In genomic region chr11:19498986-19499669, GRCh38 we compare ENCODE assay signal across 17 cellular contexts.
A peak's percentile ranks its signal among the peaks of the same experiment; 100 is the strongest.
DNase-seq lines count a peak whose midpoint lies in the region; ATAC-seq and TF ChIP-seq lines count a peak whose summit lies in the region.
"Had no signal": no experiment of that assay in that cellular context is flagged by ENCODE, and none has a peak within 500 bp of the region (broad histone marks: within the 10 kb centered on the region; RNA-seq: fewer than 3 reads in every experiment).

No MANE protein-coding gene starts in this region.

- H3K4me1 ChIP-seq in IMR-90 (ENCODE audit: control insufficient read depth, insufficient read depth, low read length) = no peaks in the 10 kb centered on the region

- H3K27ac ChIP-seq in IMR-90 (ENCODE audit: insufficient read depth, low read length) = no peak overlapping the region
- no peak overlapping the region for H3K27ac ChIP-seq in RWPE1

- H3K9me1 ChIP-seq in IMR-90 (ENCODE audit: insufficient read depth, low read length) = no peaks in the 10 kb centered on the region

- no peak overlapping the region; the same call in 1 of the 2 replicates for H3K4me2 ChIP-seq in IMR-90 (ENCODE audit: low read depth, low read length)

- no peak for TF ChIP-seq CTCF in AG09319 (IDR thresholded peaks at IDR 0.05; ENCODE audit: low read depth, low read length)
- no peak for TF ChIP-seq CTCF in IMR-90 (conservative IDR thresholded peaks at IDR 0.05; ENCODE audit: low read depth, low read length)
- TF ChIP-seq CTCF in RWPE1 (conservative IDR thresholded peaks at IDR 0.05; ENCODE audit: low read depth) = no peak

- no peaks in the 10 kb centered on the region for H3K9me3 Mint-ChIP-seq in activated CD4-positive, alpha-beta T cell treated with anti-CD3 and anti-CD28 coated beads, Interleukin-2, amount 10 ng/mL, durations not matched to agents 7 days and 5 days
- no peaks in the 10 kb centered on the region for H3K9me3 Mint-ChIP-seq in activated CD8-positive, alpha-beta T cell treated with anti-CD3 and anti-CD28 coated beads, Interleukin-2, amount 10 ng/mL, durations not matched to agents 7 days and 5 days (ENCODE audit: insufficient read depth)
- H3K9me3 Mint-ChIP-seq in activated T-helper 2 cell treated with anti-CD3 and anti-CD28 coated beads, Interferon-gamma antibody, Interleukin-2, Interleukin-4, amounts not matched to agents 10 μg/mL and 5 μg/mL and 100 μg/mL, durations not matched to agents 14 hours and 24 hours and 36 hours = no peaks in the 10 kb centered on the region
- H3K9me3 Mint-ChIP-seq: T-helper 1 cell treated with Interleukin-12 subunit alpha and Interleukin-12 subunit beta and Interleukin-4 antibody, amounts not matched to agents 30 μg/mL and 1 μg/mL, for 36 hours had no signal

- H3K4me3 Mint-ChIP-seq in activated CD4-positive, alpha-beta T cell treated with anti-CD3 and anti-CD28 coated beads, Interleukin-2, amount 10 ng/mL, durations not matched to agents 7 days and 5 days = no peak overlapping the region
- no peak overlapping the region for H3K4me3 Mint-ChIP-seq in activated CD8-positive, alpha-beta T cell treated with anti-CD3 and anti-CD28 coated beads, Interleukin-2, amount 10 ng/mL, durations not matched to agents 7 days and 5 days
- H3K4me3 Mint-ChIP-seq in activated T-helper 2 cell treated with anti-CD3 and anti-CD28 coated beads, Interferon-gamma antibody, Interleukin-2, Interleukin-4, amounts not matched to agents 10 μg/mL and 5 μg/mL and 100 μg/mL, durations not matched to agents 14 hours and 24 hours and 36 hours (ENCODE audit: low read depth) = no peak overlapping the region
- H3K4me3 Mint-ChIP-seq: activated T-cell treated with anti-CD3 and anti-CD28 coated beads, Interleukin-2, amount 50 U/mL, for 72 hours; T-helper 1 cell treated with Interleukin-12 subunit alpha and Interleukin-12 subunit beta and Interleukin-4 antibody, amounts not matched to agents 30 μg/mL and 1 μg/mL, for 36 hours had no signal

- POLR2A ChIA-PET in IMR-90 (lab: Charles Lee; ENCODE audit: unreplicated experiment) = no interaction called here
- POLR2A ChIA-PET in RWPE1 (lab: Yijun Ruan, JAX; ENCODE audit: low non-redundant PET) = no interaction called here
- POLR2A ChIA-PET in activated CD4-positive, alpha-beta T cell treated with anti-CD3 and anti-CD28 coated beads, Interleukin-2, amount 10 ng/mL, durations not matched to agents 7 days and 5 days (lab: Charles Lee) = no interaction called here
- POLR2A ChIA-PET in activated CD8-positive, alpha-beta T cell treated with anti-CD3 and anti-CD28 coated beads, Interleukin-2, amount 10 ng/mL, durations not matched to agents 7 days and 5 days (lab: Charles Lee) = no interaction called here

- intact Hi-C loops in IMR-90 (cut with micrococcal nuclease) = loop anchor here (5.0 kb wide), 1 partner anchor 152 kb away; no protein-coding TSS in a partner anchor
- intact Hi-C loops in activated T-helper 2 cell treated with anti-CD3 and anti-CD28 coated beads, Interferon-gamma antibody, Interleukin-2, Interleukin-4, amounts not matched to agents 10 μg/mL and 5 μg/mL and 100 μg/mL, durations not matched to agents 14 hours and 24 hours and 36 hours (cut with micrococcal nuclease) = no loop called here

- no peak overlapping the region for H3K9ac ChIP-seq in IMR-90 (ENCODE audit: low read depth, low read length)

- no peak overlapping the region for H3K27ac Mint-ChIP-seq in activated CD4-positive, alpha-beta T cell treated with anti-CD3 and anti-CD28 coated beads, Interleukin-2, amount 10 ng/mL, durations not matched to agents 7 days and 5 days
- no peak overlapping the region for H3K27ac Mint-ChIP-seq in activated CD8-positive, alpha-beta T cell treated with anti-CD3 and anti-CD28 coated beads, Interleukin-2, amount 10 ng/mL, durations not matched to agents 7 days and 5 days
- no peak overlapping the region for H3K27ac Mint-ChIP-seq in activated T-helper 2 cell treated with anti-CD3 and anti-CD28 coated beads, Interferon-gamma antibody, Interleukin-2, Interleukin-4, amounts not matched to agents 10 μg/mL and 5 μg/mL and 100 μg/mL, durations not matched to agents 14 hours and 24 hours and 36 hours
- H3K27ac Mint-ChIP-seq: activated T-cell treated with anti-CD3 and anti-CD28 coated beads, Interleukin-2, amount 50 U/mL, for 72 hours; T-helper 1 cell treated with Interleukin-12 subunit alpha and Interleukin-12 subunit beta and Interleukin-4 antibody, amounts not matched to agents 30 μg/mL and 1 μg/mL, for 36 hours had no signal

- no peaks in the 10 kb centered on the region for H3K4me1 Mint-ChIP-seq in activated CD4-positive, alpha-beta T cell treated with anti-CD3 and anti-CD28 coated beads, Interleukin-2, amount 10 ng/mL, durations not matched to agents 7 days and 5 days
- no peaks in the 10 kb centered on the region for H3K4me1 Mint-ChIP-seq in activated CD8-positive, alpha-beta T cell treated with anti-CD3 and anti-CD28 coated beads, Interleukin-2, amount 10 ng/mL, durations not matched to agents 7 days and 5 days (ENCODE audit: low read depth)
- no peaks in the 10 kb centered on the region for H3K4me1 Mint-ChIP-seq in activated T-helper 2 cell treated with anti-CD3 and anti-CD28 coated beads, Interferon-gamma antibody, Interleukin-2, Interleukin-4, amounts not matched to agents 10 μg/mL and 5 μg/mL and 100 μg/mL, durations not matched to agents 14 hours and 24 hours and 36 hours (ENCODE audit: low read depth)

- dilution Hi-C loops in IMR-90 (cut with HindIII; ENCODE audit: low sequenced_read_pairs, unreplicated experiment) = no loop called here

- CTCF ChIA-PET in IMR-90 (lab: Yijun Ruan, JAX) = no interaction called here
- CTCF ChIA-PET in RWPE1 (lab: Yijun Ruan, JAX) = interaction anchor here (0.6 kb wide), 1 partner anchor 66 kb away, joined by 4 read pairs; no protein-coding TSS in a partner anchor
- CTCF ChIA-PET in activated CD4-positive, alpha-beta T cell treated with anti-CD3 and anti-CD28 coated beads, Interleukin-2, amount 10 ng/mL, durations not matched to agents 7 days and 5 days (lab: Charles Lee) = no interaction called here
- CTCF ChIA-PET in activated CD8-positive, alpha-beta T cell treated with anti-CD3 and anti-CD28 coated beads, Interleukin-2, amount 10 ng/mL, durations not matched to agents 7 days and 5 days (lab: Charles Lee) = no interaction called here

- no peak overlapping the region for H2BK15ac ChIP-seq in IMR-90 (ENCODE audit: low read depth, low read length)

- H3K23ac ChIP-seq in IMR-90 (ENCODE audit: low read depth, low read length) = no peak overlapping the region

- H4K8ac ChIP-seq in IMR-90 (ENCODE audit: low read depth in 2 of 2, low read length in 2 of 2) = no peak overlapping the region

- no peak overlapping the region for H2BK5ac ChIP-seq in IMR-90 (ENCODE audit: low read depth, low read length, poor library complexity, severe bottlenecking)

- no peak overlapping the region for H3K56ac ChIP-seq in IMR-90 (ENCODE audit: extremely low read depth, insufficient read depth, low read length)

- no peak overlapping the region for H2AK9ac ChIP-seq in IMR-90 (replicated peaks; ENCODE audit: low read depth, low read length, poor library complexity)

- no peaks in the 10 kb centered on the region for H4K20me1 ChIP-seq in IMR-90 (ENCODE audit: insufficient read depth, low read length)

- H2BK120ac ChIP-seq in IMR-90 (ENCODE audit: low read depth, low read length) = no peak overlapping the region

- TF ChIP-seq RAD21 in IMR-90 (IDR thresholded peaks at IDR 0.05; ENCODE audit: low read length) = no peak

- in situ Hi-C loops in IMR-90 (cut with MboI; ENCODE audit: low sequenced_read_pairs) = no loop called here

- H3K79me1 ChIP-seq in IMR-90 (ENCODE audit: low read depth in 1 of 2, low read length in 2 of 2) = no peaks in the 10 kb centered on the region

- H3K9me3 ChIP-seq in IMR-90 (ENCODE audit: control insufficient read depth, insufficient read depth, low read length) = peaks cover 4% of the 10 kb centered on the region

- H3K27me3 ChIP-seq in IMR-90 (ENCODE audit: control insufficient read depth, insufficient read depth, low read length) = peaks cover 5% of the 10 kb centered on the region

- H3K36me3 Mint-ChIP-seq in activated CD4-positive, alpha-beta T cell treated with anti-CD3 and anti-CD28 coated beads, Interleukin-2, amount 10 ng/mL, durations not matched to agents 7 days and 5 days (ENCODE audit: low read depth) = no peaks in the 10 kb centered on the region
- H3K36me3 Mint-ChIP-seq in activated CD8-positive, alpha-beta T cell treated with anti-CD3 and anti-CD28 coated beads, Interleukin-2, amount 10 ng/mL, durations not matched to agents 7 days and 5 days (ENCODE audit: low read depth) = no peaks in the 10 kb centered on the region
- H3K36me3 Mint-ChIP-seq in activated T-helper 2 cell treated with anti-CD3 and anti-CD28 coated beads, Interferon-gamma antibody, Interleukin-2, Interleukin-4, amounts not matched to agents 10 μg/mL and 5 μg/mL and 100 μg/mL, durations not matched to agents 14 hours and 24 hours and 36 hours (ENCODE audit: low read depth) = no peaks in the 10 kb centered on the region

- no TSS peak for BruUV-seq in IMR-90 (replicated peaks; lab: Mats Ljungman, UMichigan)

- H2AK5ac ChIP-seq in IMR-90 (ENCODE audit: low read depth, low read length) = no peak overlapping the region

- H3K27me3 Mint-ChIP-seq in activated CD4-positive, alpha-beta T cell treated with anti-CD3 and anti-CD28 coated beads, Interleukin-2, amount 10 ng/mL, durations not matched to agents 7 days and 5 days = peaks cover 2% of the 10 kb centered on the region
- peaks cover 3% of the 10 kb centered on the region for H3K27me3 Mint-ChIP-seq in activated CD8-positive, alpha-beta T cell treated with anti-CD3 and anti-CD28 coated beads, Interleukin-2, amount 10 ng/mL, durations not matched to agents 7 days and 5 days (ENCODE audit: low read depth)
- peaks cover 2% of the 10 kb centered on the region for H3K27me3 Mint-ChIP-seq in activated T-helper 2 cell treated with anti-CD3 and anti-CD28 coated beads, Interferon-gamma antibody, Interleukin-2, Interleukin-4, amounts not matched to agents 10 μg/mL and 5 μg/mL and 100 μg/mL, durations not matched to agents 14 hours and 24 hours and 36 hours (ENCODE audit: low read depth)

- TF ChIP-seq POLR2A in IMR-90 (IDR thresholded peaks at IDR 0.05; ENCODE audit: low read depth, low read length) = no peak

- H3K14ac ChIP-seq in IMR-90 (replicated peaks; ENCODE audit: low read depth, low read length) = no peak overlapping the region

- peak; percentile 2 for DNase-seq in AG09319 (ENCODE audit: extremely low read depth, low read depth)
- peak; percentile 58 for DNase-seq in IMR-90
- DNase-seq in RWPE1 (ENCODE audit: low spot score) = peak; percentile 12
- peak; percentile 69 for DNase-seq in islet precursor cell
- no peak for DNase-seq in activated CD4-positive, alpha-beta T cell treated with anti-CD3 and anti-CD28 coated beads, Interleukin-2, amount 10 ng/mL, durations not matched to agents 7 days and 5 days
- DNase-seq in activated CD8-positive, alpha-beta T cell treated with anti-CD3 and anti-CD28 coated beads, Interleukin-2, amount 10 ng/mL, durations not matched to agents 7 days and 5 days = no peak
- no peak for DNase-seq in activated T-helper 2 cell treated with anti-CD3 and anti-CD28 coated beads, Interferon-gamma antibody, Interleukin-2, Interleukin-4, amounts not matched to agents 10 μg/mL and 5 μg/mL and 100 μg/mL, durations not matched to agents 14 hours and 24 hours and 36 hours (ENCODE audit: low spot score)
- no peak for DNase-seq in globus pallidus (ENCODE audit: low spot score)
- DNase-seq: activated T-cell treated with anti-CD3 and anti-CD28 coated beads, Interleukin-2, amount 50 U/mL, for 72 hours; amygdala; C1 segment of cervical spinal cord; effector memory CD4-positive, alpha-beta T cell; MM.1S; posterior cingulate gyrus; stimulated activated CD4-positive, alpha-beta T cell treated with anti-CD3 and anti-CD28 coated beads, Interleukin-4, amount 100 ng/mL, for 4 hours; stimulated activated naive CD4-positive, alpha-beta T cell treated with Interleukin-2 at 50 U/mL for 16 hours had no signal

- no peak overlapping the region for H2BK20ac ChIP-seq in IMR-90 (ENCODE audit: low read depth, low read length)

- H4K91ac ChIP-seq in IMR-90 (ENCODE audit: insufficient read depth, low read depth, low read length) = no peak overlapping the region

- H4K5ac ChIP-seq in IMR-90 (ENCODE audit: low read depth, low read length) = no peak overlapping the region

- H3K4ac ChIP-seq in IMR-90 (ENCODE audit: low read depth, low read length) = no peak overlapping the region

- no peak overlapping the region; the same call in 1 of the 2 replicates for H3K18ac ChIP-seq in IMR-90 (ENCODE audit: low read depth, low read length)

- no peak overlapping the region for H2AFZ ChIP-seq in IMR-90 (replicated peaks; ENCODE audit: low read length, poor library complexity)

- WGBS in IMR-90 (ENCODE audit: extremely low coverage in 2 of 2, insufficient read length in 1 of 2), 2 experiments = no CpG with 5 or more reads among the region's 5 CpGs

- no peaks in the 10 kb centered on the region for H3K36me3 ChIP-seq in IMR-90 (ENCODE audit: control insufficient read depth, insufficient read depth, low read length)

- H3K4me3 ChIP-seq in IMR-90 (ENCODE audit: insufficient read depth, low read depth, low read length) = no peak overlapping the region

- ATAC-seq in IMR-90 (ENCODE audit: low read depth) = peak; percentile 95
- no peak for ATAC-seq in activated CD8-positive, alpha-beta T cell treated with anti-CD3 and anti-CD28 coated beads, Interleukin-2, amount 10 ng/mL, durations not matched to agents 7 days and 5 days
- ATAC-seq: activated T-cell treated with anti-CD3 and anti-CD28 coated beads, Interleukin-2, amount 50 U/mL, for 72 hours had no signal

Comparison
In these comparisons a context has a peak if more than half of its experiments do, and no peak if none do; other contexts are left out.
1. DNase-seq: peak in AG09319 (single experiment), IMR-90 (single experiment), RWPE1 (single experiment) and islet precursor cell (single experiment); none in activated CD4-positive, alpha-beta T cell treated with anti-CD3 and anti-CD28 coated beads, Interleukin-2, amount 10 ng/mL, durations not matched to agents 7 days and 5 days (single experiment), activated CD8-positive, alpha-beta T cell treated with anti-CD3 and anti-CD28 coated beads, Interleukin-2, amount 10 ng/mL, durations not matched to agents 7 days and 5 days (single experiment), activated T-helper 2 cell treated with anti-CD3 and anti-CD28 coated beads, Interferon-gamma antibody, Interleukin-2, Interleukin-4, amounts not matched to agents 10 μg/mL and 5 μg/mL and 100 μg/mL, durations not matched to agents 14 hours and 24 hours and 36 hours (single experiment) and globus pallidus (single experiment).